8 cellular contexts compared by ENCODE assay signal in the genomic region with DNA sequence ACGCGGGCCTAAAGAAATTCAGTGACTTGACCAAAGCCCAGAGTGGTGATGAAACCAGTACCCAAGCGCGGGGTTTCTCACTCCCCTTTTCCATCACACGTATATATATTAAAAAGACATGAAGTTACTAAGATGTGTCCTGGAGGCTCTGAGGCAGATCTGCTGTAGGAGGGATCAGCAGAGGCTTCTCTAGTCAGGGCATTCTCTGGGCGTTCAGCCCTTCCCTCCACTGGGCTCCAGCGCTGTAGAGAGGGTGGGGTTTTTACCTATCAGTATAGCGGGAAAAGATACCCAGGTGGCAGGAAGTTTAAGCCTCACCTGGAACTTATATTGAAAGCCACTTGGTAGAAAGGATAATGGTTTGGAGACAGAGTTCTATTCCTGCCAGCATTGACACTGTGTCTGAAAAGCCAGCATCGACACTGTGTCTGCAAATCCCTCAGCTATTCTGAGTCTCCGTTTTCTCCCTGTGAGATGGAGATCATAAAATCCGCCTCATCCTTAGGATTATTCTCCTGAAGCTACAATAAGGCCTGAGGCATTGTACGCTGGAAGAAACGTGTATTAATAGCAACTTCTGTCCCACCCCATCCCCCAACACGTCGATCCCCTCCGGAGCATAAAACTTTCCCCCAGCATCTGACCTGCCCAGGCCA. TPM values are rescaled to one million over a fixed set of nuclear protein-coding genes. Genes with fewer than 3 reads are reported as not detected.
DNase-seq lines count a peak whose midpoint lies in the region; ATAC-seq and TF ChIP-seq lines count a peak whose summit lies in the region.

No MANE protein-coding gene starts in this region.

- peaks cover 0 to 1% (median 0%) of the 10 kb centered on the region in 4 donors for H3K36me3 ChIP-seq in upper lobe of left lung

- DNase-seq in EL (peak; percentile 23), NB4 (ENCODE audit: low read depth) (no peak), medulla oblongata (ENCODE audit: extremely low spot score) (peak; percentile 35), upper lobe of left lung (no peak), NCI-H2196 treated with DMSO at 0.1 percent for 48 hours (lab: John Stamatoyannopoulos, UW; ENCODE audit: unreplicated experiment) (no peak), A172 (ENCODE audit: low spot score) (no peak)

- H3K4me1 ChIP-seq in upper lobe of left lung = peaks cover 21 to 41% (median 29%) of the 10 kb centered on the region in 4 donors

- H3K27ac ChIP-seq in upper lobe of left lung = peak overlapping the region; percentile 84 to 91 (median 87)

- peak overlapping the region; percentile 27 for H3K4me3 ChIP-seq in NB4 (ENCODE audit: low read depth, low read length)
- H3K4me3 ChIP-seq in upper lobe of left lung = peak overlapping the region; percentile 12 to 89 (median 77)

- no peaks in the 10 kb centered on the region for H3K27me3 ChIP-seq in upper lobe of left lung

- peak overlapping the region; percentile 92 to 99 (median 96) for H3K4me3 Mint-ChIP-seq in brain

- no peak for ATAC-seq in upper lobe of left lung (ENCODE audit: low FRiP score in 2 of 2)
- ATAC-seq in GM21723 (IDR thresholded peaks at IDR 0.05; ENCODE audit: unreplicated experiment) = no peak

- H3K4me1 Mint-ChIP-seq in brain = peaks cover 62% of the 10 kb centered on the region

- WGBS in upper lobe of left lung, 2 donors = 30 to 32% methylated on average over 15 to 16 of the region's 16 CpGs

- TF ChIP-seq POLR2A in NB4 (IDR thresholded peaks at IDR 0.05; ENCODE audit: extremely low read depth, insufficient read length) (no peak), upper lobe of left lung (IDR thresholded peaks at IDR 0.05) (no peak)

- TF ChIP-seq EP300 in upper lobe of left lung (IDR thresholded peaks at IDR 0.05) = no peak

- H3K9me3 ChIP-seq in upper lobe of left lung = no peaks in the 10 kb centered on the region

- peaks cover 8% of the 10 kb centered on the region for H3K27me3 Mint-ChIP-seq in brain

- H3K9me3 Mint-ChIP-seq in brain = peaks cover 0 to 3% (median 0%) of the 10 kb centered on the region in 5 experiments

- peak overlapping the region; percentile 99 to 100 (median 99) for H3K27ac Mint-ChIP-seq in brain

- TF ChIP-seq CTCF in NB4 (IDR thresholded peaks at IDR 0.05; ENCODE audit: low read depth, low read length) = no peak
- TF ChIP-seq CTCF in brain (conservative IDR thresholded peaks at IDR 0.05) = no peak
- TF ChIP-seq CTCF in upper lobe of left lung (IDR thresholded peaks at IDR 0.05) = no peak

- peaks cover 38% of the 10 kb centered on the region for H3K36me3 Mint-ChIP-seq in brain

RNA-seq across cellular contexts. Expression of gene PLEKHO1, which starts 0.8 kb away (rescaled TPM):
- polyA plus RNA-seq in brain (ENCODE audit: insufficient read depth, low read depth, low replicate concordance) = 84.5 TPM
- total RNA-seq in upper lobe of left lung = 100 to 1,000 TPM in 1 of 6 donors, 10 to 100 TPM in 5; 27.8 to 111 (median 61.9) TPM
- total RNA-seq in A172 (2014; rRNA removed; shearing (Covaris generic)) = 69.1 and 82.9 TPM in 2 replicates

Comparison
In these comparisons a context has a peak if more than half of its experiments do, and no peak if none do; other contexts are left out.
1. DNase-seq: peak in EL (single experiment) and medulla oblongata (single experiment); none in NB4 (single experiment), upper lobe of left lung (0 of 2), NCI-H2196 treated with DMSO at 0.1 percent for 48 hours (single experiment) and A172 (single experiment).